In genomic region chr19:32691291-32691951, GRCh38 we compare ENCODE assay signal across 1 cellular context.
A peak's percentile ranks its signal among the peaks of the same experiment; 100 is the strongest.
TF ChIP-seq lines count a peak whose summit lies in the region.

NUDT19 (plus strand) TSS chr19:32691821; CDS start chr19:32691961, 140 bp downstream.

TF ChIP-seq in K562, 482 proteins besides CTCF, POLR2A, EP300 and RAD21 (continued from another document):
- TF ChIP-seq, protein P1, sequence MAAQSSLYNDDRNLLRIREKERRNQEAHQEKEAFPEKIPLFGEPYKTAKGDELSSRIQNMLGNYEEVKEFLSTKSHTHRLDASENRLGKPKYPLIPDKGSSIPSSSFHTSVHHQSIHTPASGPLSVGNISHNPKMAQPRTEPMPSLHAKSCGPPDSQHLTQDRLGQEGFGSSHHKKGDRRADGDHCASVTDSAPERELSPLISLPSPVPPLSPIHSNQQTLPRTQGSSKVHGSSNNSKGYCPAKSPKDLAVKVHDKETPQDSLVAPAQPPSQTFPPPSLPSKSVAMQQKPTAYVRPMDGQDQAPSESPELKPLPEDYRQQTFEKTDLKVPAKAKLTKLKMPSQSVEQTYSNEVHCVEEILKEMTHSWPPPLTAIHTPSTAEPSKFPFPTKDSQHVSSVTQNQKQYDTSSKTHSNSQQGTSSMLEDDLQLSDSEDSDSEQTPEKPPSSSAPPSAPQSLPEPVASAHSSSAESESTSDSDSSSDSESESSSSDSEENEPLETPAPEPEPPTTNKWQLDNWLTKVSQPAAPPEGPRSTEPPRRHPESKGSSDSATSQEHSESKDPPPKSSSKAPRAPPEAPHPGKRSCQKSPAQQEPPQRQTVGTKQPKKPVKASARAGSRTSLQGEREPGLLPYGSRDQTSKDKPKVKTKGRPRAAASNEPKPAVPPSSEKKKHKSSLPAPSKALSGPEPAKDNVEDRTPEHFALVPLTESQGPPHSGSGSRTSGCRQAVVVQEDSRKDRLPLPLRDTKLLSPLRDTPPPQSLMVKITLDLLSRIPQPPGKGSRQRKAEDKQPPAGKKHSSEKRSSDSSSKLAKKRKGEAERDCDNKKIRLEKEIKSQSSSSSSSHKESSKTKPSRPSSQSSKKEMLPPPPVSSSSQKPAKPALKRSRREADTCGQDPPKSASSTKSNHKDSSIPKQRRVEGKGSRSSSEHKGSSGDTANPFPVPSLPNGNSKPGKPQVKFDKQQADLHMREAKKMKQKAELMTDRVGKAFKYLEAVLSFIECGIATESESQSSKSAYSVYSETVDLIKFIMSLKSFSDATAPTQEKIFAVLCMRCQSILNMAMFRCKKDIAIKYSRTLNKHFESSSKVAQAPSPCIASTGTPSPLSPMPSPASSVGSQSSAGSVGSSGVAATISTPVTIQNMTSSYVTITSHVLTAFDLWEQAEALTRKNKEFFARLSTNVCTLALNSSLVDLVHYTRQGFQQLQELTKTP (IDR thresholded peaks at IDR 0.05; ENCODE audit: low read depth in 1 of 2, partially characterized antibody in 2 of 2): peak in 1 of 2 experiments; percentile 54
